ENCODE assay signal across 1 cellular context in the genomic region with DNA sequence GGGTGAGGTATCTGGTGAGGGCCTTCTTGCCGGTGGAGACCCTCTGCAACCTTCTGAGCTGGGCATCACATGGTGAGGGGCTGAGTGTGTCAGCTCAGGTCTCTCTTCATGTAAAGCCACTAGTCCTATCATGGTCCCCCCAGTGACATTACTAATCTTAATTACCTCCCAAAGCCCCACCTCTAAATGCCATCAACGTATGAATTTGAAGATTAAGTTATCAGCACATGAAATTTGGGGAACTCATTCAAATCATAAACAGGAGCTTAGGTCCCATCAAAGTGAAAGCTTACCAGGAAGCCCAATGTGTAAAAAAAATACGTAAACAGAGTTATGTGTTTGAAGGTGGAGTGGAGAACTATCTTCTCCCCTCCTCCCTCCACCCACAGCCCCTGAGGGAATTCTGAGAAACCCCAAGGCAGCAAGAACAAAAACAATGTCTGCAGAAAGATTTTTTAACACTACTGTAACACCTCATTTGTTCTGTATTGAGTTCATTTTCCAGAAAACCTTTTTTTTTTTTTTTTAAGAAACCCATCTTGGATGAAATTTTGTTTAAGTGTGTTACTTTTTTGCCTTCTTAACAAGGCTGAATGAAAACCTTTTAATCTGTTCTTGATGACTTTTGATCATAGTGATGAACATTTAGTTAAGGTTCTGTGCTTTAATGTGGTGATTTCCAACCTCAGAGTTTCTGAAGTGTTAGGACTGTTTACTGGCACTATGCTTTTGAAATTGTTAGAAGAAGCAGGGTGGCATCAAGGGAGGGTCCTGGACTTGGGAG.
TF ChIP-seq lines count a peak whose summit lies in the region.

No MANE protein-coding gene starts in this region.

TF ChIP-seq in K562, 482 proteins besides CTCF, POLR2A, EP300 and RAD21:
- TF ChIP-seq ZNF23 (CRISPR knock-in tag; IDR thresholded peaks at IDR 0.05): no peak
- TF ChIP-seq ERF (CRISPR knock-in tag; IDR thresholded peaks at IDR 0.05): no peak
- no peak for TF ChIP-seq ZFP30 (CRISPR knock-in tag; IDR thresholded peaks at IDR 0.05; ENCODE audit: borderline replicate concordance)
- TF ChIP-seq, protein P1, sequence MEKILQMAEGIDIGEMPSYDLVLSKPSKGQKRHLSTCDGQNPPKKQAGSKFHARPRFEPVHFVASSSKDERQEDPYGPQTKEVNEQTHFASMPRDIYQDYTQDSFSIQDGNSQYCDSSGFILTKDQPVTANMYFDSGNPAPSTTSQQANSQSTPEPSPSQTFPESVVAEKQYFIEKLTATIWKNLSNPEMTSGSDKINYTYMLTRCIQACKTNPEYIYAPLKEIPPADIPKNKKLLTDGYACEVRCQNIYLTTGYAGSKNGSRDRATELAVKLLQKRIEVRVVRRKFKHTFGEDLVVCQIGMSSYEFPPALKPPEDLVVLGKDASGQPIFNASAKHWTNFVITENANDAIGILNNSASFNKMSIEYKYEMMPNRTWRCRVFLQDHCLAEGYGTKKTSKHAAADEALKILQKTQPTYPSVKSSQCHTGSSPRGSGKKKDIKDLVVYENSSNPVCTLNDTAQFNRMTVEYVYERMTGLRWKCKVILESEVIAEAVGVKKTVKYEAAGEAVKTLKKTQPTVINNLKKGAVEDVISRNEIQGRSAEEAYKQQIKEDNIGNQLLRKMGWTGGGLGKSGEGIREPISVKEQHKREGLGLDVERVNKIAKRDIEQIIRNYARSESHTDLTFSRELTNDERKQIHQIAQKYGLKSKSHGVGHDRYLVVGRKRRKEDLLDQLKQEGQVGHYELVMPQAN (IDR thresholded peaks at IDR 0.05; ENCODE audit: borderline replicate concordance): no peak
- TF ChIP-seq E2F3 (CRISPR knock-in tag; IDR thresholded peaks at IDR 0.05): no peak
